8 cellular contexts compared by ENCODE assay signal in the genomic region with DNA sequence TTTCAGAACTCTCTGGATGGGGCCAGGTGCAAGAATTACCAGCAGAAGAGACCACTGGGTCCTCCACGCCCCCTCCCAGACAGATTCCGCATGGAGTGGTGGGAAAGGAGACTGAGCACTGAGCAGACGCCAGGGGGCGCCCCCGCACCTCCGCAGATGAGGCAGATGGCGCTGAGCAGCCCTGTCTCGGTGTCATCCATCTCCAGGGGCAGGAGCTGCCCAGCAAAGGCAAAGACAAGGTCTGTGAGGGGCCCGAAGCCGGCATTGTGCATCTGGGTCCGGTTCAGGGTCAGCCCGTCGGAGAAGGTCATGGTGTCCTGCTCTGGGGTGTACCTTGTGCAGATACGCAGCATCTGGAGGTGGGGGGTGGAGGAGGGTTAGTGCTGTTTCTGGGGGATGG. TPM values are rescaled to one million over a fixed set of nuclear protein-coding genes. Genes with fewer than 3 reads are reported as not detected.
DNase-seq lines count a peak whose midpoint lies in the region; ATAC-seq and TF ChIP-seq lines count a peak whose summit lies in the region.

No MANE protein-coding gene starts in this region.

- ATAC-seq in SK-N-SH treated with all-trans-retinoic acid at 6 μM for 48 hours, result peak; percentile 96
- ATAC-seq in Right ventricle myocardium inferior, result peak; percentile 75
- ATAC-seq in psoas muscle, result peak; percentile 77 to 85 (median 82)
- peak; percentile 79 for ATAC-seq in aorta (ENCODE audit: low FRiP score)

- DNase-seq in NCI-H1436 (lab: John Stamatoyannopoulos, UW), result peak; percentile 78
- DNase-seq in NCI-H1436 treated with DMSO at 0.1 percent for 48 hours (lab: John Stamatoyannopoulos, UW), result no peak
- DNase-seq in NB4 (ENCODE audit: low read depth), result peak; percentile 89
- peak; percentile 89 for DNase-seq in activated naive CD4-positive, alpha-beta T cell treated with anti-CD3 and anti-CD28 coated beads, Interleukin-2, amount 10 ng/mL, durations not matched to agents 7 days and 5 days
- DNase-seq in Right ventricle myocardium inferior (ENCODE audit: missing footprints), result peak; percentile 93
- peak; percentile 86 to 93 for DNase-seq in psoas muscle
- peak; percentile 89 to 94 for DNase-seq in aorta

- peak overlapping the region; percentile 50 for H3K27ac Mint-ChIP-seq in activated naive CD4-positive, alpha-beta T cell treated with anti-CD3 and anti-CD28 coated beads, Interleukin-2, amount 10 ng/mL, durations not matched to agents 7 days and 5 days

- no peak for TF ChIP-seq POLR2A in NB4 (IDR thresholded peaks at IDR 0.05; ENCODE audit: extremely low read depth, insufficient read length)

- peaks cover 0 to 39% of the 10 kb centered on the region in 2 donors for H3K36me3 ChIP-seq in psoas muscle (ENCODE audit: insufficient read depth in 1 of 2, low read depth in 1 of 2)
- peaks cover 0 to 7% of the 10 kb centered on the region in 2 donors for H3K36me3 ChIP-seq in aorta (ENCODE audit: control insufficient read depth in 1 of 2, insufficient read depth in 2 of 2, low read length in 1 of 2)

- H3K4me3 ChIP-seq in NB4 (ENCODE audit: low read depth, low read length), result no peak overlapping the region
- H3K4me3 ChIP-seq in psoas muscle, result no peak overlapping the region
- no peak overlapping the region for H3K4me3 ChIP-seq in aorta (ENCODE audit: low read length in 2 of 2)

- WGBS in psoas muscle, 3 donors, result 9 to 12% (median 10%) methylated on average over 14 of the region's 14 CpGs
- WGBS in aorta, 2 donors, result 9% methylated on average over 14 of the region's 14 CpGs

- H3K4me1 ChIP-seq in psoas muscle (peaks cover 13% of the 10 kb centered on the region), aorta (ENCODE audit: control insufficient read depth in 1 of 2, insufficient read depth in 2 of 2, low read length in 2 of 2) (no peaks in the 10 kb centered on the region)

- peaks cover 84% of the 10 kb centered on the region for H3K4me1 Mint-ChIP-seq in activated naive CD4-positive, alpha-beta T cell treated with anti-CD3 and anti-CD28 coated beads, Interleukin-2, amount 10 ng/mL, durations not matched to agents 7 days and 5 days

- peaks cover 71% of the 10 kb centered on the region for H3K36me3 Mint-ChIP-seq in activated naive CD4-positive, alpha-beta T cell treated with anti-CD3 and anti-CD28 coated beads, Interleukin-2, amount 10 ng/mL, durations not matched to agents 7 days and 5 days

- H3K27me3 ChIP-seq in psoas muscle (ENCODE audit: insufficient read depth in 3 of 3, low read length in 2 of 3), result no peaks in the 10 kb centered on the region
- H3K27me3 ChIP-seq in aorta (ENCODE audit: control insufficient read depth in 1 of 2, insufficient read depth in 2 of 2, low read length in 1 of 2), result no peaks in the 10 kb centered on the region

- H3K9me3 Mint-ChIP-seq in activated naive CD4-positive, alpha-beta T cell treated with anti-CD3 and anti-CD28 coated beads, Interleukin-2, amount 10 ng/mL, durations not matched to agents 7 days and 5 days, result no peaks in the 10 kb centered on the region

- H3K27ac ChIP-seq in psoas muscle (no peak overlapping the region), aorta (ENCODE audit: low read depth in 1 of 2, low read length in 2 of 2) (no peak overlapping the region)

- CTCF ChIA-PET in activated naive CD4-positive, alpha-beta T cell treated with anti-CD3 and anti-CD28 coated beads, Interleukin-2, amount 10 ng/mL, durations not matched to agents 7 days and 5 days (lab: Charles Lee), result interaction anchor here (0.6 to 13.8 kb wide), 28 partner anchors 9 to 296 kb away, joined by 3 to 250 read pairs (median 7); partner anchors contain the start of genes AAAS, CSAD, ESPL1 and MYG1

- peak; percentile 88 for TF ChIP-seq CTCF in NB4 (IDR thresholded peaks at IDR 0.05; ENCODE audit: low read depth, low read length)
- TF ChIP-seq CTCF in psoas muscle (IDR thresholded peaks at IDR 0.05), result peak; percentile 93

- intact Hi-C loops in Right ventricle myocardium inferior (cut with DNase I), result loop anchor here (1.0 kb wide), 1 partner anchor 74 kb away; no protein-coding TSS in a partner anchor
- intact Hi-C loops in psoas muscle (cut with DNase I), result loop anchor here (1.0 to 2.0 kb wide), 3 partner anchors 38 to 74 kb away; no protein-coding TSS in a partner anchor
- intact Hi-C loops in aorta (cut with DNase I), result loop anchor here (1.0 to 2.0 kb wide), 4 partner anchors 37 to 74 kb away; a partner anchor contains a TSS

- no peaks in the 10 kb centered on the region for H3K27me3 Mint-ChIP-seq in activated naive CD4-positive, alpha-beta T cell treated with anti-CD3 and anti-CD28 coated beads, Interleukin-2, amount 10 ng/mL, durations not matched to agents 7 days and 5 days

- no peak overlapping the region for H3K4me3 Mint-ChIP-seq in activated naive CD4-positive, alpha-beta T cell treated with anti-CD3 and anti-CD28 coated beads, Interleukin-2, amount 10 ng/mL, durations not matched to agents 7 days and 5 days

- no peaks in the 10 kb centered on the region for H3K9me3 ChIP-seq in psoas muscle
- H3K9me3 ChIP-seq in aorta (ENCODE audit: control insufficient read depth, low read length), result no peaks in the 10 kb centered on the region

TF ChIP-seq in SK-N-SH treated with all-trans-retinoic acid at 6 μM for 48 hours, 23 proteins besides CTCF, POLR2A, EP300 and RAD21 (continues in another document):
- no peak for TF ChIP-seq ZNF8 (CRISPR knock-in tag; IDR thresholded peaks at IDR 0.05)
- TF ChIP-seq POU6F1 (CRISPR knock-in tag; IDR thresholded peaks at IDR 0.05; ENCODE audit: borderline replicate concordance, low read depth), result no peak
- no peak for TF ChIP-seq CSRNP3 (CRISPR knock-in tag; IDR thresholded peaks at IDR 0.05)
- TF ChIP-seq PPARA (CRISPR knock-in tag; IDR thresholded peaks at IDR 0.05; ENCODE audit: borderline replicate concordance), result no peak
- TF ChIP-seq RARB (CRISPR knock-in tag; IDR thresholded peaks at IDR 0.05), result no peak
- TF ChIP-seq ZNF70 (CRISPR knock-in tag; IDR thresholded peaks at IDR 0.05), result no peak
- TF ChIP-seq ZNF565 (CRISPR knock-in tag; conservative IDR thresholded peaks at IDR 0.05; ENCODE audit: low read depth), result no peak
- no peak for TF ChIP-seq CSDC2 (CRISPR knock-in tag; IDR thresholded peaks at IDR 0.05)
- no peak for TF ChIP-seq ZFP3 (CRISPR knock-in tag; IDR thresholded peaks at IDR 0.05)
- no peak for TF ChIP-seq GLIS3 (CRISPR knock-in tag; IDR thresholded peaks at IDR 0.05)
- TF ChIP-seq ZFP30 (CRISPR knock-in tag; IDR thresholded peaks at IDR 0.05), result no peak
- no peak for TF ChIP-seq OSR1 (CRISPR knock-in tag; IDR thresholded peaks at IDR 0.05)
- no peak for TF ChIP-seq SNAI2 (CRISPR knock-in tag; IDR thresholded peaks at IDR 0.05)

RNA-seq across cellular contexts. Expression of gene ITGB7, which starts 6.3 kb away (rescaled TPM):
- total RNA-seq in Right ventricle myocardium inferior (0.76 TPM), psoas muscle (1 to 10 TPM in 2 of 4 donors, under 1 TPM in 2; 0.40 to 1.6 (median 0.94) TPM), aorta (1 to 10 TPM; 3.2 to 5.8 TPM)
- polyA plus RNA-seq in psoas muscle (under 1 TPM; 0.19 to 0.73 (median 0.35) TPM), aorta (1 to 10 TPM; 1.4 to 4.9 TPM)

RNA-seq across cellular contexts. Expression of gene RARG, which starts 18.7 kb away (rescaled TPM):
- 18.2 TPM for total RNA-seq in Right ventricle myocardium inferior
- 10 to 100 TPM in 1 of 4 donors, 1 to 10 TPM in 3; 5.0 to 10.7 (median 6.2) TPM for total RNA-seq in psoas muscle
- polyA plus RNA-seq in psoas muscle, result 10 to 100 TPM in 1 of 3 donors, 1 to 10 TPM in 2; 3.7 to 10.8 (median 8.2) TPM
- 10 to 100 TPM; 32.7 to 63.9 TPM for total RNA-seq in aorta
- polyA plus RNA-seq in aorta, result 10 to 100 TPM; 14.5 to 35.6 TPM

RNA-seq across cellular contexts. Expression of gene CSAD, which starts 32.6 kb away (rescaled TPM):
- total RNA-seq in Right ventricle myocardium inferior (10.8 TPM), psoas muscle (1 to 10 TPM; 3.9 to 6.6 (median 5.9) TPM), aorta (10 to 100 TPM; 52.7 to 74.4 TPM)
- polyA plus RNA-seq in psoas muscle (1 to 10 TPM; 5.5 to 7.8 (median 6.8) TPM), aorta (100 to 1,000 TPM in 1 of 2 donors, 1 to 10 TPM in 1; 5.0 to 118 TPM)

RNA-seq across cellular contexts. Expression of gene ZNF740, which starts 32.8 kb away (rescaled TPM):
- 31.5 TPM for total RNA-seq in Right ventricle myocardium inferior
- total RNA-seq in psoas muscle, result 10 to 100 TPM; 15.7 to 22.8 (median 19.8) TPM
- polyA plus RNA-seq in psoas muscle, result 1 to 10 TPM; 3.3 to 8.8 (median 4.7) TPM
- 10 to 100 TPM; 34.0 to 46.3 TPM for total RNA-seq in aorta
- 10 to 100 TPM in 1 of 2 donors, 1 to 10 TPM in 1; 4.1 to 15.7 TPM for polyA plus RNA-seq in aorta

RNA-seq across cellular contexts. Expression of gene ESPL1, which starts 54.8 kb away (rescaled TPM):
- total RNA-seq in Right ventricle myocardium inferior, result 0.97 TPM
- total RNA-seq in psoas muscle, result under 1 TPM in 2 of 4 donors, not detected in 2; 0.37 to 0.48 TPM
- under 1 TPM; 0.03 to 0.30 (median 0.08) TPM for polyA plus RNA-seq in psoas muscle
- 1 to 10 TPM in 1 of 2 donors, under 1 TPM in 1; 0.49 to 2.8 TPM for total RNA-seq in aorta
- polyA plus RNA-seq in aorta, result 1 to 10 TPM in 1 of 2 donors, under 1 TPM in 1; 0.38 to 2.5 TPM
